14 cellular contexts compared by ENCODE assay signal in genomic region chr13:52720904-52721303, GRCh38. TPM values are rescaled to one million over a fixed set of nuclear protein-coding genes. Genes with fewer than 3 reads are reported as not detected.
A peak's percentile ranks its signal among the peaks of the same experiment; 100 is the strongest.
DNase-seq lines count a peak whose midpoint lies in the region; TF ChIP-seq lines count a peak whose summit lies in the region.
"Not testable (repeated sequence)": the region's sequence is repeated elsewhere in the genome, so short reads cannot be mapped to it uniquely, and the experiment has no call there.
"Had no signal": no experiment of that assay in that cellular context is flagged by ENCODE, and none has a peak within 500 bp of the region (broad histone marks: within the 10 kb centered on the region; RNA-seq: fewer than 3 reads in every experiment).

No MANE protein-coding gene starts in this region.

- H3K4me3 ChIP-seq in colonic mucosa; neuronal stem cell (ENCODE audit: low read length in 2 of 2): not testable (repeated sequence)

- not testable (repeated sequence) for H3K9me3 ChIP-seq in colonic mucosa; neuronal stem cell (replicated peaks in 1 of 2; ENCODE audit: control insufficient read depth in 2 of 2, insufficient read depth in 1 of 2, low read depth in 1 of 2, low read length in 2 of 2)

- not testable (repeated sequence) for H2BK120ac ChIP-seq in neuronal stem cell (ENCODE audit: low read depth, low read length)

- H2BK12ac ChIP-seq in neuronal stem cell (ENCODE audit: low read length): not testable (repeated sequence)

- no CpG with 5 or more reads among the region's 7 CpGs for WGBS in neuronal stem cell (ENCODE audit: extremely low coverage in 2 of 2, insufficient read length in 2 of 2, insufficient replicate concordance in 1 of 2), 2 donors

- H4K8ac ChIP-seq in neuronal stem cell (ENCODE audit: low read depth, low read length): not testable (repeated sequence)

- not testable (repeated sequence) for H3K9ac ChIP-seq in colonic mucosa (ENCODE audit: low read depth in 2 of 2, low read length in 2 of 2); neuronal stem cell (ENCODE audit: low read depth, low read length, poor library complexity)

- H3K27me3 ChIP-seq in colonic mucosa; neuronal stem cell (ENCODE audit: control insufficient read depth in 3 of 3, insufficient read depth in 3 of 3, low read depth in 1 of 3, low read length in 3 of 3): not testable (repeated sequence)

- not testable (repeated sequence) for H3K4me1 ChIP-seq in colonic mucosa; neuronal stem cell (ENCODE audit: control insufficient read depth in 2 of 2, insufficient read depth in 1 of 2, low read depth in 1 of 2, low read length in 2 of 2)

- H2BK15ac ChIP-seq in neuronal stem cell (ENCODE audit: low read length): not testable (repeated sequence)

- not testable (repeated sequence) for H3K79me1 ChIP-seq in neuronal stem cell (ENCODE audit: low read depth, low read length)

- H3K14ac ChIP-seq in neuronal stem cell (ENCODE audit: low read length): not testable (repeated sequence)

- intact Hi-C loops in colonic mucosa (cut with DNase I): not testable (repeated sequence)

- DNase-seq in CMK (ENCODE audit: low read depth) (peak; percentile 8), H4 (ENCODE audit: low spot score) (peak; percentile 6), M059J (ENCODE audit: low read depth) (peak; percentile 1), NCI-H510A treated with DMSO at 0.1 percent for 48 hours (lab: John Stamatoyannopoulos, UW) (peak; percentile 30), SK-N-DZ (ENCODE audit: low spot score) (peak; percentile 13), colonic mucosa (peak; percentile 35), left kidney (ENCODE audit: low read depth, low spot score) (peak; percentile 39)
- not testable (repeated sequence) for DNase-seq in neuronal stem cell (ENCODE audit: low spot score)

- not testable (repeated sequence) for H3K4me2 ChIP-seq in neuronal stem cell (ENCODE audit: insufficient read depth, low read length, poor library complexity, severe bottlenecking)

- H2AK5ac ChIP-seq in neuronal stem cell (ENCODE audit: low read depth, low read length): not testable (repeated sequence)

- TF ChIP-seq CTCF in colonic mucosa (IDR thresholded peaks at IDR 0.05): not testable (repeated sequence)

- not testable (repeated sequence) for H3K18ac ChIP-seq in neuronal stem cell (ENCODE audit: low read length)

- not testable (repeated sequence) for H3K27ac ChIP-seq in colonic mucosa; neuronal stem cell (replicated peaks; ENCODE audit: low read length)

- not testable (repeated sequence) for H3K36me3 ChIP-seq in colonic mucosa; neuronal stem cell (replicated peaks in 1 of 2; ENCODE audit: control insufficient read depth in 2 of 2, insufficient read depth in 2 of 2, low read length in 2 of 2)

- not testable (repeated sequence) for H4K91ac ChIP-seq in neuronal stem cell (ENCODE audit: low read depth, low read length, poor library complexity)

- not testable (repeated sequence) for H3K23ac ChIP-seq in neuronal stem cell (ENCODE audit: low read depth, low read length, poor library complexity)

- not testable (repeated sequence) for H2BK5ac ChIP-seq in neuronal stem cell (ENCODE audit: low read length)

- H3K4ac ChIP-seq in neuronal stem cell (ENCODE audit: low read length): not testable (repeated sequence)

- peak overlapping the region; percentile 73 for H2AFZ ChIP-seq in neuronal stem cell (ENCODE audit: low read length)

RNA-seq across cellular contexts. Expression of gene CNMD, which starts 18.7 kb away (rescaled TPM):
- not detected in 2 replicates for total RNA-seq in H4 (2014; rRNA removed; shearing (Covaris generic))
- not detected in 2 replicates for total RNA-seq in M059J (2014; rRNA removed; shearing (Covaris generic))
- not detected in 2 replicates for polyA plus RNA-seq in SK-N-DZ (2014; cell fraction: cytosol; rRNA removed)
- polyA plus RNA-seq in SK-N-DZ (2014; cell fraction: nucleus; rRNA removed): not detected in 2 replicates
- under 1 TPM; 0.30 to 0.35 TPM for total RNA-seq in colonic mucosa
- polyA plus RNA-seq in neuronal stem cell (2013, experiment 1 of 2): 6.3 TPM
- polyA plus RNA-seq in neuronal stem cell (2013, experiment 2 of 2): 6.8 TPM
- total RNA-seq: A172; Caco-2; CD4-positive, alpha-beta T cell; LHCN-M2; T-helper 1 cell treated with Interleukin-12 subunit alpha and Interleukin-12 subunit beta and Interleukin-4 antibody, amounts not matched to agents 30 ng/mL and 1 ng/mL, for 36 hours had no signal
- polyA plus RNA-seq: AG04450 had no signal
